In the genomic region with DNA sequence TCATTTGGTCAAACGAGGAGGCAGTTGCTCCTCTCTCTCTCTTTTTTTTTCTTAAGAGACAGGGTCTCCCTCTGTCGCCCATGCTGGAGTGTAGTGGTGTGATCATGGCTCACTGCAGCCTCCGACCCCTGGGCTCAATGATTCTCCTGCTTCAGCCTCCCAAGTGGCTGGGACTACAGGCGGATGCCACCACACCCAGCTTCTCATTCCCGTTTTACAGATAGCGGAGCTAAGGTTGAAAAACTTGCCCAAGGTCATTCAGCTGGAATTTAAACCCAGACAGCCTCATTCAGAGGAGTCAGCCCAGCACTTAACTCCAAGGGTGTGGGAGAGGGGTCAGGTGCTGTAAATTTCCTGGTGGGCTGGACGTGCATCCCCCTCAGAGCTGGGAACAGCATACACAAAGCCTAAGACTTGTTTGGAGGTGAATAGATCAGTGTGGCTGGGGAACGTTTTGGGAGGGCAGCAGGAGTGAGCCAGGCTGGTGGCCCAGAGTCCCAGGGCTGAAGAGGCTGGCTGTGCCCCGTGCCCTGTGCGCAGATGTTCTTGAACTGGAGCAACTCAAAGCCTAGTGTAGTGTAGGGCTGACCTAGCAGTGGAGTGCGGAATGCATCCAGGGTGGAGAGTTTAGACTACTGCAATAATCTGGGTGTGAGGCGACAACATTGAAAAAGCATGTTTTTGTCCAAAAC, we compare ENCODE assay signal across 12 cellular contexts. TPM values are rescaled to one million over a fixed set of nuclear protein-coding genes. Genes with fewer than 3 reads are reported as not detected.
A peak's percentile ranks its signal among the peaks of the same experiment; 100 is the strongest.
DNase-seq lines count a peak whose midpoint lies in the region; ATAC-seq and TF ChIP-seq lines count a peak whose summit lies in the region.
"Had no signal": no experiment of that assay in that cellular context is flagged by ENCODE, and none has a peak within 500 bp of the region (broad histone marks: within the 10 kb centered on the region; RNA-seq: fewer than 3 reads in every experiment).

No MANE protein-coding gene starts in this region.

- intact Hi-C loops in breast epithelium (cut with DNase I; ENCODE audit: low total_unique reads): no loop called here

- H3K79me1 ChIP-seq in H9 (ENCODE audit: insufficient read depth, low read depth, low read length, poor library complexity, severe bottlenecking): no peaks in the 10 kb centered on the region

- H3K4me3 ChIP-seq in breast epithelium: peak overlapping the region; percentile 72 to 91 (median 81)
- peak overlapping the region; percentile 61 for H3K4me3 ChIP-seq in kidney epithelial cell (ENCODE audit: low read depth, low read length)
- H3K4me3 ChIP-seq in skeletal muscle tissue (ENCODE audit: low read length in 3 of 3): peak overlapping the region; percentile 76 to 82 (median 82)

- H3K4me2 ChIP-seq in H9 (ENCODE audit: insufficient read depth, insufficient read length, low read length): peak overlapping the region; percentile 61

- H4K5ac ChIP-seq in H9 (ENCODE audit: insufficient read length, low read depth, low read length): no peak overlapping the region

- no peak overlapping the region for H2AFZ ChIP-seq in H9 (ENCODE audit: low read length)

- no peaks in the 10 kb centered on the region for H3K9me3 ChIP-seq in H9 (ENCODE audit: control insufficient read depth, low read depth, low read length)
- H3K9me3 ChIP-seq in breast epithelium: no peaks in the 10 kb centered on the region
- H3K9me3 ChIP-seq in skeletal muscle tissue (ENCODE audit: control insufficient read depth in 3 of 3, low read length in 3 of 3): no peaks in the 10 kb centered on the region
- H3K9me3 ChIP-seq: HAP-1 had no signal

- no peak overlapping the region for H2BK20ac ChIP-seq in H9 (ENCODE audit: low read depth, low read length, poor library complexity, severe bottlenecking)

- H3K79me2 ChIP-seq in H9 (ENCODE audit: insufficient read depth, low read length): no peaks in the 10 kb centered on the region

- H2BK12ac ChIP-seq in H9 (ENCODE audit: insufficient read length, low read depth, low read length): no peak overlapping the region

- no peak overlapping the region for H4K91ac ChIP-seq in H9 (ENCODE audit: insufficient read length, low read depth, low read length)

- TF ChIP-seq CTCF in H9 (conservative IDR thresholded peaks at IDR 0.05) (no peak), breast epithelium (IDR thresholded peaks at IDR 0.05) (no peak), kidney epithelial cell (IDR thresholded peaks at IDR 0.05; ENCODE audit: insufficient read depth, low read length, poor library complexity, severe bottlenecking) (no peak)

- TF ChIP-seq POLR2A in breast epithelium (IDR thresholded peaks at IDR 0.05): no peak

- no peak overlapping the region for H3K23ac ChIP-seq in H9 (ENCODE audit: insufficient read length, low read depth, low read length)

- H2AK5ac ChIP-seq in H9 (ENCODE audit: insufficient read length, low read length): no peak overlapping the region

- 0 out of 7 replicates have a peak, but pooled peaks cover 0 to 3% (median 0%) of the 10 kb centered on the region in 3 experiments for H3K36me3 Mint-ChIP-seq in H9 (ENCODE audit: insufficient read depth in 1 of 3, low read depth in 3 of 3)
- no peaks in the 10 kb centered on the region for H3K36me3 Mint-ChIP-seq in stimulated activated naive B cell treated with anti-CD40 and anti-IgM and Interleukin-4, amounts not matched to agents 10 μg/mL and 1 μg/mL and 100 μg/mL, for 72 hours

- H3K4ac ChIP-seq in H9 (ENCODE audit: low read depth, low read length): no peak overlapping the region

- H3K4me1 Mint-ChIP-seq in H9: peaks cover 16 to 32% of the 10 kb centered on the region in 2 experiments
- H3K4me1 Mint-ChIP-seq in stimulated activated naive B cell treated with anti-CD40 and anti-IgM and Interleukin-4, amounts not matched to agents 10 μg/mL and 1 μg/mL and 100 μg/mL, for 72 hours: peaks cover 9 to 11% of the 10 kb centered on the region in 2 donors

- H3K9me3 Mint-ChIP-seq in H9: no peaks in the 10 kb centered on the region; a peak in 2 of 5 replicates
- H3K9me3 Mint-ChIP-seq in stimulated activated naive B cell treated with anti-CD40 and anti-IgM and Interleukin-4, amounts not matched to agents 10 μg/mL and 1 μg/mL and 100 μg/mL, for 72 hours: no peaks in the 10 kb centered on the region
- H3K9me3 Mint-ChIP-seq: activated CD4-positive, alpha-beta T cell treated with anti-CD3 and anti-CD28 coated beads, Interleukin-2, amount 10 ng/mL, durations not matched to agents 24 days and 14 days had no signal

- H3K56ac ChIP-seq in H9 (ENCODE audit: insufficient read length, low read depth, low read length): no peak overlapping the region

- no peak overlapping the region for H2BK120ac ChIP-seq in H9 (ENCODE audit: low read depth, low read length, poor library complexity, severe bottlenecking)

- no peak overlapping the region for H3K27ac Mint-ChIP-seq in H9
- no peak overlapping the region for H3K27ac Mint-ChIP-seq in stimulated activated naive B cell treated with anti-CD40 and anti-IgM and Interleukin-4, amounts not matched to agents 10 μg/mL and 1 μg/mL and 100 μg/mL, for 72 hours
- H3K27ac Mint-ChIP-seq: activated CD4-positive, alpha-beta T cell treated with anti-CD3 and anti-CD28 coated beads, Interleukin-2, amount 10 ng/mL, durations not matched to agents 24 days and 14 days had no signal

- no peak for DNase-seq in H9
- no peak for DNase-seq in breast epithelium (ENCODE audit: low spot score in 2 of 2)
- no peak for DNase-seq in kidney epithelial cell (ENCODE audit: low read depth)
- DNase-seq in HPDE6-E6E7 (ENCODE audit: extremely low spot score): no peak
- DNase-seq in activated gamma-delta T cell treated with Interleukin-2 at 50 U/mL for 16 hours: no peak
- no peak for DNase-seq in stimulated activated naive B cell treated with anti-CD40 and anti-IgM and Interleukin-4, amounts not matched to agents 10 μg/mL and 1 μg/mL and 100 μg/mL, for 72 hours
- no peak for DNase-seq in activated CD4-positive, alpha-beta T cell treated with anti-CD3 and anti-CD28 coated beads, Interleukin-2, amount 50 U/mL, for 4 hours
- DNase-seq: activated CD4-positive, alpha-beta T cell treated with anti-CD3 and anti-CD28 coated beads, Interleukin-2, amount 10 ng/mL, durations not matched to agents 24 days and 14 days; NCI-H1930; stimulated activated CD4-positive, alpha-beta T cell treated with anti-CD3 and anti-CD28 coated beads, Interleukin-15, amount 100 ng/mL, for 24 hours had no signal

- no peak overlapping the region for H3T11ph ChIP-seq in H9 (ENCODE audit: low read length)

- no CpG with 5 or more reads among the region's 12 CpGs for WGBS in H9 (ENCODE audit: extremely low coverage, insufficient read length, low lambda C conversion rate)

- ATAC-seq in stimulated activated naive B cell treated with anti-CD40 and anti-IgM and Interleukin-4, amounts not matched to agents 10 μg/mL and 1 μg/mL and 100 μg/mL, for 72 hours (replicated peaks): no peak

- H3K36me3 ChIP-seq in breast epithelium (no peaks in the 10 kb centered on the region), kidney epithelial cell (ENCODE audit: control insufficient read depth, insufficient read depth, low read length) (no peaks in the 10 kb centered on the region), skeletal muscle tissue (ENCODE audit: control insufficient read depth in 3 of 3, insufficient read depth in 3 of 3, low read length in 3 of 3) (peaks cover 0 to 2% (median 0%) of the 10 kb centered on the region in 3 donors)
- H3K36me3 ChIP-seq: HAP-1 had no signal

- H3K4me3 Mint-ChIP-seq in H9: peak overlapping the region in 1 of 2 experiments; percentile 81; a peak in 3 of 5 replicates
- peak overlapping the region in 1 of 2 donors; percentile 36 for H3K4me3 Mint-ChIP-seq in stimulated activated naive B cell treated with anti-CD40 and anti-IgM and Interleukin-4, amounts not matched to agents 10 μg/mL and 1 μg/mL and 100 μg/mL, for 72 hours

- no peak overlapping the region for H3K27ac ChIP-seq in H9 (ENCODE audit: insufficient read length, low read depth, low read length)
- H3K27ac ChIP-seq in breast epithelium: peak overlapping the region; percentile 75 to 76
- no peak overlapping the region for H3K27ac ChIP-seq in skeletal muscle tissue (ENCODE audit: low read depth, low read length)

- H3K23me2 ChIP-seq in H9 (ENCODE audit: insufficient read length, low read depth, low read length, poor library complexity, severe bottlenecking): peaks cover 17% of the 10 kb centered on the region

- no peak overlapping the region for H2BK15ac ChIP-seq in H9 (ENCODE audit: low read depth, low read length)

- H3K14ac ChIP-seq in H9 (ENCODE audit: insufficient read depth, low read length): no peak overlapping the region

- H4K20me1 ChIP-seq in H9 (ENCODE audit: control insufficient read depth, insufficient read depth, insufficient read length): no peaks in the 10 kb centered on the region

- H3K4me1 ChIP-seq in H9 (ENCODE audit: insufficient read depth, low read length): no peaks in the 10 kb centered on the region
- peaks cover 4 to 6% of the 10 kb centered on the region in 2 donors for H3K4me1 ChIP-seq in breast epithelium
- peaks cover 35 to 52% (median 48%) of the 10 kb centered on the region in 3 donors for H3K4me1 ChIP-seq in skeletal muscle tissue (ENCODE audit: control insufficient read depth in 3 of 3, insufficient read depth in 3 of 3, low read length in 3 of 3)

- no peak overlapping the region for H4K8ac ChIP-seq in H9 (replicated peaks; ENCODE audit: insufficient read length, low read depth, low read length)

- peaks cover 79% of the 10 kb centered on the region for H3K27me3 Mint-ChIP-seq in H9 (ENCODE audit: low read depth)
- H3K27me3 Mint-ChIP-seq in stimulated activated naive B cell treated with anti-CD40 and anti-IgM and Interleukin-4, amounts not matched to agents 10 μg/mL and 1 μg/mL and 100 μg/mL, for 72 hours: peaks cover 59 to 64% of the 10 kb centered on the region in 2 donors

- H3K9ac ChIP-seq in H9 (ENCODE audit: extremely low read depth, insufficient read length, low read length) (no peak overlapping the region), skeletal muscle tissue (ENCODE audit: low read depth in 1 of 3, low read length in 3 of 3) (peak overlapping the region in 2 of 3 donors; percentile 67 to 79)

- H3K18ac ChIP-seq in H9 (ENCODE audit: insufficient read length, low read depth, low read length): no peak overlapping the region

- no peak overlapping the region for H2BK5ac ChIP-seq in H9 (ENCODE audit: insufficient read length, low read length)

- H3K27me3 ChIP-seq in H9 (ENCODE audit: insufficient read depth, low read length) (peaks cover 30% of the 10 kb centered on the region), breast epithelium (no peaks in the 10 kb centered on the region), kidney epithelial cell (ENCODE audit: control insufficient read depth, insufficient read depth, low read length) (peaks cover 5% of the 10 kb centered on the region), skeletal muscle tissue (ENCODE audit: control insufficient read depth in 3 of 3, insufficient read depth in 3 of 3, low read length in 3 of 3) (peaks cover 0 to 4% (median 3%) of the 10 kb centered on the region in 3 donors)

RNA-seq across cellular contexts. Expression of gene HTRA1, which starts 2.3 kb away (rescaled TPM):
- 11.1 TPM in 2 replicates for total RNA-seq in H9 (2021)
- 100 to 1,000 TPM; 116 to 347 (median 152) TPM for total RNA-seq in breast epithelium
- 110 and 125 TPM in 2 replicates for total RNA-seq in kidney epithelial cell
- total RNA-seq in skeletal muscle tissue: 69.9 TPM
- total RNA-seq: activated CD4-positive, alpha-beta T cell treated with anti-CD3 and anti-CD28 coated beads, Interleukin-2, amount 10 ng/mL, durations not matched to agents 24 days and 14 days had no signal

RNA-seq across cellular contexts. Expression of gene ARMS2, which starts 9.2 kb away (rescaled TPM):
- total RNA-seq in H9 (2021) (not detected in 2 replicates), breast epithelium (not detected), kidney epithelial cell (not detected in 2 replicates), skeletal muscle tissue (not detected)
- total RNA-seq: activated CD4-positive, alpha-beta T cell treated with anti-CD3 and anti-CD28 coated beads, Interleukin-2, amount 10 ng/mL, durations not matched to agents 24 days and 14 days had no signal

Comparison
In these comparisons a context has a peak if more than half of its experiments do, and no peak if none do; other contexts are left out.
1. H3K27ac ChIP-seq: peak in breast epithelium (2 of 2); none in H9 (single experiment) and skeletal muscle tissue (single experiment).
2. Peak in every context shown above with its lines, with median percentiles within 50 percentile points of each other: H3K4me3 ChIP-seq.